Comparison of ENCODE assay signal across 8 cellular contexts in genomic region chr12:6765634-6766581, GRCh38. TPM values are rescaled to one million over a fixed set of nuclear protein-coding genes. Genes with fewer than 3 reads are reported as not detected.
A peak's percentile ranks its signal among the peaks of the same experiment; 100 is the strongest.
DNase-seq lines count a peak whose midpoint lies in the region; ATAC-seq and TF ChIP-seq lines count a peak whose summit lies in the region.

PTMS (plus strand) TSS chr12:6766363; CDS start chr12:6766706, 343 bp downstream.

- no peak for TF ChIP-seq CTCF in Loucy (conservative IDR thresholded peaks at IDR 0.05; ENCODE audit: low read length)

- H3K9me2 ChIP-seq in Loucy (replicated peaks; ENCODE audit: low read depth, low read length) = no peaks in the 10 kb centered on the region

- H2AFZ ChIP-seq in Loucy (ENCODE audit: low read length) = peak within 1 kb of the TSS; percentile 83

- in situ Hi-C loops in SK-MEL-5 (cut with HindIII; ENCODE audit: low pct_unique_long_range_greater_than_20kb, low sequenced_read_pairs) = no loop called here

- H3K27me3 ChIP-seq in Loucy (ENCODE audit: insufficient read depth, low read length, poor library complexity, severe bottlenecking) = no peaks in the 10 kb centered on the region

- H3K9me3 ChIP-seq in Loucy (ENCODE audit: insufficient read depth, low read depth, low read length) = no peaks in the 10 kb centered on the region

- DNase-seq in DMS153 (lab: John Stamatoyannopoulos, UW) (peak; percentile 90), SK-MEL-5 (ENCODE audit: low read depth, low spot score) (peak; percentile 74), left lobe of liver (ENCODE audit: low spot score) (peak; percentile 94)
- DNase-seq in stimulated activated naive CD8-positive, alpha-beta T cell treated with anti-CD3 and anti-CD28 coated beads, Interleukin-15, Interleukin-2, amounts not matched to agents 100 U/mL and 50 U/mL, for 24 hours = peak; percentile 66

- peak within 1 kb of the TSS; percentile 73 for H3K4me3 ChIP-seq in Loucy (ENCODE audit: low read length, poor library complexity, severe bottlenecking)

- ATAC-seq in GM21515 (IDR thresholded peaks at IDR 0.05; ENCODE audit: unreplicated experiment) = peak; percentile 19
- ATAC-seq in left lobe of liver = peak; percentile 64
- no peak for ATAC-seq in stimulated activated naive CD8-positive, alpha-beta T cell treated with anti-CD3 and anti-CD28 coated beads, Interleukin-15, Interleukin-2, amounts not matched to agents 100 U/mL and 50 U/mL, for 24 hours
- ATAC-seq in GM19351 (IDR thresholded peaks at IDR 0.05; ENCODE audit: unreplicated experiment) = no peak

- H3K36me3 ChIP-seq in Loucy (ENCODE audit: insufficient read depth, low read length) = peaks cover 3% of the 10 kb centered on the region; the same call in 1 of the 2 replicates

- peak within 1 kb of the TSS; percentile 89 for H3K4me3 Mint-ChIP-seq in dendritic cell treated with granulocyte-macrophage colony-stimulating factor and Interleukin-4, amounts not matched to agents 40 ng/mL and 50 ng/mL, for 4 days

- peaks cover 58% of the 10 kb centered on the region for H3K27me3 Mint-ChIP-seq in dendritic cell treated with granulocyte-macrophage colony-stimulating factor and Interleukin-4, amounts not matched to agents 40 ng/mL and 50 ng/mL, for 4 days

- H3K4me1 Mint-ChIP-seq in dendritic cell treated with granulocyte-macrophage colony-stimulating factor and Interleukin-4, amounts not matched to agents 40 ng/mL and 50 ng/mL, for 4 days (ENCODE audit: low read depth) = peaks cover 65% of the 10 kb centered on the region

- peaks cover 42% of the 10 kb centered on the region for H3K79me2 ChIP-seq in Loucy (ENCODE audit: insufficient read depth, low read length)

- peak within 1 kb of the TSS; percentile 87 for H3K27ac Mint-ChIP-seq in dendritic cell treated with granulocyte-macrophage colony-stimulating factor and Interleukin-4, amounts not matched to agents 40 ng/mL and 50 ng/mL, for 4 days

- H3K4me1 ChIP-seq in Loucy (ENCODE audit: insufficient read depth, low read length, poor library complexity, severe bottlenecking) = peaks cover 47% of the 10 kb centered on the region

- peak within 1 kb of the TSS; percentile 94 for H3K4me2 ChIP-seq in Loucy (ENCODE audit: low read depth, low read length, poor library complexity, severe bottlenecking)

- 0 out of 2 replicates have a peak, but pooled peaks cover 5% of the 10 kb centered on the region for H3F3A ChIP-seq in Loucy (ENCODE audit: low read depth)

- peak within 1 kb of the TSS; percentile 85 for H3K9ac ChIP-seq in Loucy (ENCODE audit: low read depth, low read length, poor library complexity, severe bottlenecking)

- no peaks in the 10 kb centered on the region for H3K9me3 Mint-ChIP-seq in dendritic cell treated with granulocyte-macrophage colony-stimulating factor and Interleukin-4, amounts not matched to agents 40 ng/mL and 50 ng/mL, for 4 days

- peaks cover 19% of the 10 kb centered on the region for H4K20me1 ChIP-seq in Loucy (ENCODE audit: insufficient read depth, low read length, poor library complexity, severe bottlenecking)

- peaks cover 32% of the 10 kb centered on the region for H3K36me3 Mint-ChIP-seq in dendritic cell treated with granulocyte-macrophage colony-stimulating factor and Interleukin-4, amounts not matched to agents 40 ng/mL and 50 ng/mL, for 4 days (ENCODE audit: low read depth)

- intact Hi-C loops in dendritic cell treated with granulocyte-macrophage colony-stimulating factor and Interleukin-4, amounts not matched to agents 40 ng/mL and 50 ng/mL, for 4 days (cut with micrococcal nuclease) = no loop called here

RNA-seq across cellular contexts. Expression of gene PTMS, which starts in this region (rescaled TPM):
- total RNA-seq in SK-MEL-5 (2014; rRNA removed; shearing (Covaris generic)) = 88.9 and 92.6 TPM in 2 replicates
- 369 and 374 TPM in 2 replicates for polyA plus RNA-seq in SK-MEL-5 (2015; cell fraction: cytosol; rRNA removed)
- 73.2 and 146 TPM in 2 replicates for polyA plus RNA-seq in SK-MEL-5 (2015; cell fraction: nucleus; rRNA removed)
- 406 TPM for total RNA-seq in left lobe of liver

Comparison
In these comparisons a context has a peak if more than half of its experiments do, and no peak if none do; other contexts are left out.
1. ATAC-seq: peak in GM21515 (single experiment) and left lobe of liver (single experiment); none in stimulated activated naive CD8-positive, alpha-beta T cell treated with anti-CD3 and anti-CD28 coated beads, Interleukin-15, Interleukin-2, amounts not matched to agents 100 U/mL and 50 U/mL, for 24 hours (single experiment) and GM19351 (single experiment).
2. Peak in every context shown above with its lines, with median percentiles within 50 percentile points of each other: DNase-seq.